25 cellular contexts compared by ENCODE assay signal in genomic region chr4:112953295-112953694, GRCh38.
"Had no signal": no experiment of that assay in that cellular context is flagged by ENCODE, and none has a peak within 500 bp of the region (broad histone marks: within the 10 kb centered on the region; RNA-seq: fewer than 3 reads in every experiment).

No MANE protein-coding gene starts in this region.

- DNase-seq: activated B cell treated with CpG ODN at 0.5 μM for 24 hours; activated CD4-positive, alpha-beta T cell treated with anti-CD3 and anti-CD28 coated beads for 36 hours; activated effector memory CD4-positive, alpha-beta T cell treated with Interleukin-2 at 50 U/mL for 16 hours; activated naive CD4-positive, alpha-beta T cell treated with Interleukin-2 at 50 U/mL for 16 hours; activated naive CD8-positive, alpha-beta T cell treated with anti-CD3 and anti-CD28 coated beads for 36 hours; activated T-cell treated with anti-CD3 and anti-CD28 coated beads for 4 hours; adrenal gland; effector CD4-positive, alpha-beta T cell; esophagus squamous epithelium; foreskin melanocyte; left ventricle myocardium inferior; right lobe of liver; stimulated activated CD4-positive, alpha-beta T cell treated with anti-CD3 and anti-CD28 coated beads, Interleukin-4, amount 100 ng/mL, for 1 hour; stimulated activated naive CD8-positive, alpha-beta T cell treated with anti-CD3 and anti-CD28 coated beads, Interleukin-15, Interleukin-2, amounts not matched to agents 100 U/mL and 50 U/mL, for 24 hours; T-helper 17 cell; uterus had no signal

- H3K36me3 Mint-ChIP-seq: activated naive CD8-positive, alpha-beta T cell treated with anti-CD3 and anti-CD28 coated beads for 36 hours; type B pancreatic cell had no signal

- H3K27me3 ChIP-seq: adrenal gland, ascending aorta, cardiac muscle cell, esophagus squamous epithelium, neutrophil, right lobe of liver, uterus had no signal

- H3K4me3 Mint-ChIP-seq: activated B cell treated with CpG ODN at 0.5 μM for 24 hours; activated CD4-positive, alpha-beta T cell treated with anti-CD3 and anti-CD28 coated beads for 36 hours; activated naive CD8-positive, alpha-beta T cell treated with anti-CD3 and anti-CD28 coated beads for 36 hours; brain; dendritic cell treated with granulocyte-macrophage colony-stimulating factor and Interleukin-4, amounts not matched to agents 40 ng/mL and 50 ng/mL, for 4 days; nephron; T-helper 17 cell; type B pancreatic cell had no signal

- H3K4me3 ChIP-seq: adrenal gland, ascending aorta, cardiac muscle cell, esophagus squamous epithelium, left ventricle myocardium inferior, right lobe of liver, uterus had no signal

- H3K4me1 Mint-ChIP-seq: activated CD4-positive, alpha-beta T cell treated with anti-CD3 and anti-CD28 coated beads for 36 hours; activated naive CD8-positive, alpha-beta T cell treated with anti-CD3 and anti-CD28 coated beads for 36 hours; nephron; T-helper 17 cell had no signal

- H3K27me3 Mint-ChIP-seq: activated B cell treated with CpG ODN at 0.5 μM for 24 hours, brain, progenitor cell of endocrine pancreas, type B pancreatic cell had no signal

- H3K27ac Mint-ChIP-seq: activated B cell treated with CpG ODN at 0.5 μM for 24 hours; activated CD4-positive, alpha-beta T cell treated with anti-CD3 and anti-CD28 coated beads for 36 hours; activated naive CD8-positive, alpha-beta T cell treated with anti-CD3 and anti-CD28 coated beads for 36 hours; dendritic cell treated with granulocyte-macrophage colony-stimulating factor and Interleukin-4, amounts not matched to agents 40 ng/mL and 50 ng/mL, for 4 days; nephron; progenitor cell of endocrine pancreas; T-helper 17 cell; type B pancreatic cell had no signal

- H3K9me3 ChIP-seq: adrenal gland, ascending aorta, esophagus squamous epithelium, left ventricle myocardium inferior, neutrophil, right lobe of liver, uterus had no signal

- H3K4me1 ChIP-seq: adrenal gland, ascending aorta, esophagus squamous epithelium, right lobe of liver, uterus had no signal

- H3K27ac ChIP-seq: adrenal gland, ascending aorta, cardiac muscle cell, epithelial cell of prostate, esophagus squamous epithelium, left ventricle myocardium inferior, neutrophil, right lobe of liver, uterus had no signal

- H3K9me3 Mint-ChIP-seq: activated B cell treated with CpG ODN at 0.5 μM for 24 hours; activated naive CD8-positive, alpha-beta T cell treated with anti-CD3 and anti-CD28 coated beads for 36 hours; dendritic cell treated with granulocyte-macrophage colony-stimulating factor and Interleukin-4, amounts not matched to agents 40 ng/mL and 50 ng/mL, for 4 days; nephron; type B pancreatic cell had no signal

- H3K36me3 ChIP-seq: adrenal gland, ascending aorta, cardiac muscle cell, esophagus squamous epithelium, left ventricle myocardium inferior, neutrophil, right lobe of liver, uterus had no signal
